ENCODE assay signal across 18 cellular contexts in the genomic region with DNA sequence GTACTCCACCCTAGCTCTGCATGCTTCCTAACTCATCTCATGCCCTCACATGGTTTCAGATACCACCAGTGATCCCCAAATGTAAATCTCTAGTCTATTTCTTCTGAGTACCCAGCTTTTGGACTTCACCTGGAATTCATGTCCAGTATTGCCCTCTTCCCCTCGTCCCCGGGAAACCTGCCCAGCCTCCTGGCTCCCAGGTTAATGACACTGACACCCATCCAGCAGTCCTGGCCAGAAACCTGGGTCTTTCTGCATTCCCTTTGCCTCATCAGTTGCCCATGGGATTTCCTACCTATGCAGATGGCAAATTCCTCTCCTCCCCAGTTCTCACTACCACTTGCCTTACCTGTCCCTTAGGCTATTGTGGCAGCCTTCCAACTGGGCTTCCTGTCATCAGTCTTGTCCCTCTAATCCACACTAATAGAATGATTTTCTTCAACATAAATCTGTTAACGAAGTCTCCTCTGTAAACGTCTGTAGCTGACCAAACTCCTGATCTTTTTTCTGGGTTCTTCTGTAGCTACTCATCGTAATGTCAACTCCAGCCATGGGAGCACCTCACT. TPM values are rescaled to one million over a fixed set of nuclear protein-coding genes. Genes with fewer than 3 reads are reported as not detected.
DNase-seq lines count a peak whose midpoint lies in the region; ATAC-seq, FAIRE-seq and TF ChIP-seq lines count a peak whose summit lies in the region.
"Had no signal": no experiment of that assay in that cellular context is flagged by ENCODE, and none has a peak within 500 bp of the region (broad histone marks: within the 10 kb centered on the region; RNA-seq: fewer than 3 reads in every experiment).

No MANE protein-coding gene starts in this region.

- POLR2A ChIA-PET in PC-3 (lab: Charles Lee; ENCODE audit: unreplicated experiment), result no interaction called here

- no peak for TF ChIP-seq CTCF in C4-2B (conservative IDR thresholded peaks at IDR 0.05)
- no peak for TF ChIP-seq CTCF in PC-3 (conservative IDR thresholded peaks at IDR 0.05; ENCODE audit: low read depth, low read length)
- TF ChIP-seq CTCF in keratinocyte (optimal IDR thresholded peaks at IDR 0.05 in 1 of 3, IDR thresholded peaks at IDR 0.05 in 1 of 3, conservative IDR thresholded peaks at IDR 0.05 in 1 of 3; ENCODE audit: extremely low read depth in 1 of 3, insufficient read depth in 2 of 3, low read length in 3 of 3), result no peak

- peak; percentile 13 for DNase-seq in ELF-1 (ENCODE audit: low read depth, low spot score)
- DNase-seq in PC-3, result peak; percentile 43
- DNase-seq in keratinocyte (ENCODE audit: low read depth, low spot score), result no peak
- DNase-seq in activated CD4-positive, alpha-beta T cell treated with anti-CD3 and anti-CD28 coated beads for 48 hours, result no peak
- no peak for DNase-seq in GDM1 (lab: John Stamatoyannopoulos, UW)
- DNase-seq: BE2C; CD8-positive, alpha-beta T cell; COR-L47; DMS153; DMS79 treated with DMSO at 0.1 percent for 48 hours; EL; GF-D8 had no signal

- ATAC-seq in PC-3, result no peak
- ATAC-seq in HG03460 (IDR thresholded peaks at IDR 0.05; ENCODE audit: unreplicated experiment), result no peak
- ATAC-seq: A549; CD8-positive, alpha-beta T cell; HCT116 had no signal

- H4K20me1 ChIP-seq in PC-3 (ENCODE audit: low read length) (no peaks in the 10 kb centered on the region), keratinocyte (ENCODE audit: control insufficient read depth, extremely low read depth, insufficient read depth, low read length) (no peaks in the 10 kb centered on the region)

- intact Hi-C loops in PC-3 (cut with micrococcal nuclease), result no loop called here

- H3K79me2 ChIP-seq in PC-3 (ENCODE audit: low read length) (no peaks in the 10 kb centered on the region), keratinocyte (ENCODE audit: control insufficient read depth, insufficient read depth, low read length) (no peaks in the 10 kb centered on the region)

- H2AFZ ChIP-seq in PC-3 (ENCODE audit: low read length) (no peak overlapping the region), keratinocyte (ENCODE audit: control insufficient read depth, low read length) (no peak overlapping the region)

- H3K4me2 ChIP-seq in PC-3 (ENCODE audit: low read length), result no peak overlapping the region
- H3K4me2 ChIP-seq in keratinocyte (ENCODE audit: control insufficient read depth, extremely low read depth, insufficient read depth, low read depth, low read length), result no peak overlapping the region
- H3K4me2 ChIP-seq: A549 had no signal

- FAIRE-seq in keratinocyte (lab: Jason Lieb, UNC), result peak; percentile 58
- FAIRE-seq: D721Med, H54 had no signal

- no peaks in the 10 kb centered on the region for H3K9me2 ChIP-seq in PC-3 (replicated peaks; ENCODE audit: low read length)

- CTCF ChIA-PET in PC-3 (lab: Charles Lee), result no interaction called here

- H3K9me1 ChIP-seq in keratinocyte (ENCODE audit: control insufficient read depth, extremely low read depth, insufficient read depth, low read length), result no peaks in the 10 kb centered on the region

- H3K27ac ChIP-seq in C4-2B (peak overlapping the region; percentile 29), PC-3 (ENCODE audit: low read length) (no peak overlapping the region), keratinocyte (ENCODE audit: control insufficient read depth, insufficient read depth, low read length) (no peak overlapping the region)
- H3K27ac ChIP-seq: A549 had no signal

- no peaks in the 10 kb centered on the region for H3F3A ChIP-seq in PC-3 (ENCODE audit: low read length, unreplicated experiment)

- BruUV-seq in PC-3 (replicated peaks; lab: Mats Ljungman, UMichigan), result no TSS peak

- H3K4me1 ChIP-seq in PC-3 (ENCODE audit: insufficient read depth, low read length) (peaks cover 5% of the 10 kb centered on the region; the same call in 1 of the 2 replicates), keratinocyte (ENCODE audit: control insufficient read depth, extremely low read depth, insufficient read depth, low read length) (peaks cover 4% of the 10 kb centered on the region)
- H3K4me1 ChIP-seq: A549, BE2C had no signal

- H3K9me3 ChIP-seq in PC-3 (ENCODE audit: low read length) (peaks cover 2% of the 10 kb centered on the region; the same call in 1 of the 2 replicates), keratinocyte (ENCODE audit: control insufficient read depth, low read depth, low read length) (no peaks in the 10 kb centered on the region)
- H3K9me3 ChIP-seq: BE2C had no signal

- H3K4me3 ChIP-seq in PC-3 (ENCODE audit: low read length), result no peak overlapping the region
- no peak overlapping the region for H3K4me3 ChIP-seq in keratinocyte (ENCODE audit: control insufficient read depth in 2 of 3, extremely low read depth in 1 of 3, insufficient read depth in 2 of 3, low read depth in 1 of 3, low read length in 3 of 3)
- H3K4me3 ChIP-seq: A549 had no signal

- dilution Hi-C loops in keratinocyte (cut with MboI; ENCODE audit: extremely low pct_ligation_motif_present, low sequenced_read_pairs), result no loop called here

- H3K27me3 ChIP-seq in PC-3 (ENCODE audit: low read length), result no peaks in the 10 kb centered on the region
- H3K27me3 ChIP-seq in keratinocyte (ENCODE audit: control insufficient read depth, extremely low read depth, insufficient read depth, low read length), result no peaks in the 10 kb centered on the region
- H3K27me3 ChIP-seq: BE2C had no signal

- H3K9ac ChIP-seq in PC-3 (ENCODE audit: low read length) (no peak overlapping the region), keratinocyte (ENCODE audit: control insufficient read depth, extremely low read depth, insufficient read depth, low read length) (no peak overlapping the region)

- H3K36me3 ChIP-seq in PC-3 (ENCODE audit: low read depth, low read length), result no peaks in the 10 kb centered on the region
- no peaks in the 10 kb centered on the region for H3K36me3 ChIP-seq in keratinocyte (ENCODE audit: control insufficient read depth in 2 of 2, extremely low read depth in 1 of 2, insufficient read depth in 2 of 2, low read length in 2 of 2)
- H3K36me3 ChIP-seq: BE2C had no signal

RNA-seq across cellular contexts. Expression of a gene that starts 15.3 kb away (rescaled TPM):
- total RNA-seq in PC-3 (2014; rRNA removed), result 6.9 and 8.7 TPM in 2 replicates
- polyA plus RNA-seq in keratinocyte, result 5.8 to 31.9 TPM (median 7.8 TPM) in 3 replicates
- 7.9 TPM for polyA plus RNA-seq in keratinocyte (2011; ENCODE audit: low read depth)
- 24.7 and 26.9 TPM in 2 replicates for polyA plus RNA-seq in keratinocyte (2011; cell fraction: cytosol; rRNA removed)
- 15.0 and 18.8 TPM in 2 replicates for polyA plus RNA-seq in keratinocyte (2011; cell fraction: nucleus; rRNA removed)
- polyA plus RNA-seq in keratinocyte (2012; ENCODE audit: low replicate concordance), result 4.5 and 9.8 TPM in 2 replicates
- 7.1 to 19.9 TPM (median 12.3 TPM) in 3 replicates for polyA minus RNA-seq in keratinocyte
- polyA minus RNA-seq in keratinocyte (2011; cell fraction: cytosol; rRNA and poly(A)+ RNA removed), result 18.0 TPM
- polyA minus RNA-seq in keratinocyte (2011; cell fraction: nucleus; rRNA and poly(A)+ RNA removed), result 4.4 and 15.0 TPM in 2 replicates
- total RNA-seq: CD8-positive, alpha-beta T cell had no signal

Comparison
In these comparisons a context has a peak if more than half of its experiments do, and no peak if none do; other contexts are left out.
1. DNase-seq: peak in ELF-1 (single experiment) and PC-3 (single experiment); none in keratinocyte (single experiment), activated CD4-positive, alpha-beta T cell treated with anti-CD3 and anti-CD28 coated beads for 48 hours (single experiment) and GDM1 (single experiment).